ENCODE assay signal across 18 cellular contexts in genomic region chr17:51537996-51538550, GRCh38.
"Had no signal": no experiment of that assay in that cellular context is flagged by ENCODE, and none has a peak within 500 bp of the region (broad histone marks: within the 10 kb centered on the region; RNA-seq: fewer than 3 reads in every experiment).

No MANE protein-coding gene starts in this region.

- DNase-seq: effector memory CD8-positive, alpha-beta T cell; gastrocnemius medialis; heart right ventricle; kidney glomerular epithelial cell; mammary epithelial cell; mucosa of descending colon; naive thymus-derived CD8-positive, alpha-beta T cell; nucleus accumbens; ovary; sigmoid colon; stimulated activated CD4-positive, alpha-beta T cell treated with anti-CD3 and anti-CD28 coated beads, Interleukin-2, amount 100 ng/mL, for 24 hours; stimulated activated CD4-positive, alpha-beta T cell treated with anti-CD3 and anti-CD28 coated beads, Interleukin-4, amount 100 ng/mL, for 4 hours; stimulated activated naive B cell treated with anti-CD40 and anti-IgM and Interleukin-4, amounts not matched to agents 10 μg/mL and 1 μg/mL and 100 μg/mL, for 72 hours; stimulated activated naive CD8-positive, alpha-beta T cell treated with anti-CD3 and anti-CD28 coated beads, Interleukin-15, amount 100 ng/mL, for 72 hours; substantia nigra; transverse colon had no signal

- ATAC-seq: effector memory CD8-positive, alpha-beta T cell; gastrocnemius medialis; heart right ventricle; left lobe of liver; mucosa of descending colon; naive thymus-derived CD8-positive, alpha-beta T cell; stimulated activated naive B cell treated with anti-CD40 and anti-IgM and Interleukin-4, amounts not matched to agents 10 μg/mL and 1 μg/mL and 100 μg/mL, for 72 hours; stimulated activated naive CD8-positive, alpha-beta T cell treated with anti-CD3 and anti-CD28 coated beads, Interleukin-15, amount 100 ng/mL, for 72 hours had no signal

- FAIRE-seq: islet of Langerhans had no signal
